In genomic region chr22:45007247-45007945, GRCh38 we compare ENCODE assay signal across 8 cellular contexts. TPM values are rescaled to one million over a fixed set of nuclear protein-coding genes. Genes with fewer than 3 reads are reported as not detected.
DNase-seq lines count a peak whose midpoint lies in the region; ATAC-seq lines count a peak whose summit lies in the region.

No MANE protein-coding gene starts in this region.

- no peak for ATAC-seq in GM19397 (IDR thresholded peaks at IDR 0.05; ENCODE audit: unreplicated experiment)

- H3K4me3 ChIP-seq in thymus (ENCODE audit: low read length) = peak overlapping the region; percentile 41

- 3% methylated on average over 86 of the region's 91 CpGs for WGBS in thymus

- no peaks in the 10 kb centered on the region for H3K9me3 ChIP-seq in thymus (ENCODE audit: control insufficient read depth)

- no peak overlapping the region for H3K27ac ChIP-seq in thymus (ENCODE audit: low read depth)

- no peaks in the 10 kb centered on the region for H3K36me3 ChIP-seq in thymus (ENCODE audit: control insufficient read depth, insufficient read depth)

- peak; percentile 26 for DNase-seq in DMS79 (lab: John Stamatoyannopoulos, UW)
- no peak for DNase-seq in DMS79 treated with DMSO at 0.1 percent for 48 hours (lab: John Stamatoyannopoulos, UW)
- DNase-seq in astrocyte of the hippocampus (ENCODE audit: low read depth, low spot score) = peak; percentile 89
- DNase-seq in inferior parietal cortex (ENCODE audit: extremely low spot score) = peak; percentile 14
- no peak for DNase-seq in NCI-H524 treated with DMSO at 0.1 percent for 48 hours (lab: John Stamatoyannopoulos, UW)
- no peak for DNase-seq in UCSD-AML1 (lab: John Stamatoyannopoulos, UW; ENCODE audit: unreplicated experiment)

- H3K4me1 ChIP-seq in thymus (ENCODE audit: control insufficient read depth, insufficient read depth, low read length) = no peaks in the 10 kb centered on the region

- peaks cover 77% of the 10 kb centered on the region for H3K27me3 ChIP-seq in thymus (ENCODE audit: control insufficient read depth, insufficient read depth)

RNA-seq across cellular contexts. Expression of gene PHF21B, which starts 2.4 kb away (rescaled TPM):
- 0.82 TPM for polyA plus RNA-seq in thymus

Comparison
In these comparisons a context has a peak if more than half of its experiments do, and no peak if none do; other contexts are left out.
1. DNase-seq: peak in DMS79 (single experiment), astrocyte of the hippocampus (single experiment) and inferior parietal cortex (single experiment); none in DMS79 treated with DMSO at 0.1 percent for 48 hours (single experiment), NCI-H524 treated with DMSO at 0.1 percent for 48 hours (single experiment) and UCSD-AML1 (single experiment).